ENCODE assay signal across 8 cellular contexts in genomic region chr18:5628512-5629255, GRCh38.
A peak's percentile ranks its signal among the peaks of the same experiment; 100 is the strongest.
DNase-seq lines count a peak whose midpoint lies in the region; ATAC-seq and TF ChIP-seq lines count a peak whose summit lies in the region.

No MANE protein-coding gene starts in this region.

- peaks cover 4% of the 10 kb centered on the region for H3K36me3 Mint-ChIP-seq in Caco-2 (ENCODE audit: insufficient read depth, unreplicated experiment)

- H3K4me3 Mint-ChIP-seq in Caco-2 (ENCODE audit: unreplicated experiment) = peak overlapping the region; percentile 84

- intact Hi-C loops in Caco-2 (cut with micrococcal nuclease; ENCODE audit: unreplicated experiment) = no loop called here
- intact Hi-C loops in posterior cingulate gyrus (cut with DNase I) = no loop called here

- H3K4me1 ChIP-seq in Caco-2 = peaks cover 20% of the 10 kb centered on the region
- peaks cover 13% of the 10 kb centered on the region for H3K4me1 ChIP-seq in adipocyte (ENCODE audit: control insufficient read depth, insufficient read depth, low read length)
- H3K4me1 ChIP-seq in right atrium auricular region = peaks cover 0 to 19% of the 10 kb centered on the region in 2 donors

- DNase-seq in Caco-2 = peak; percentile 54 to 62
- peak; percentile 13 for DNase-seq in HT1080 (ENCODE audit: low read depth)
- DNase-seq in adipocyte (ENCODE audit: low read depth) = peak; percentile 57
- peak; percentile 66 for DNase-seq in right atrium auricular region (ENCODE audit: low spot score)
- peak; percentile 17 to 94 (median 63) for DNase-seq in posterior cingulate gyrus
- no peak for DNase-seq in activated gamma-delta T cell (lab: John Stamatoyannopoulos, UW)

- no peak overlapping the region for H3K27ac Mint-ChIP-seq in Caco-2 (ENCODE audit: unreplicated experiment)

- H3K27ac ChIP-seq in right atrium auricular region = peak overlapping the region; percentile 65 to 72

- CTCF ChIA-PET in Caco-2 (lab: Charles Lee) = interaction anchor here (0.7 kb wide), 1 partner anchor 269 kb away, joined by 5 read pairs; no protein-coding TSS in a partner anchor

- H3K4me1 Mint-ChIP-seq in Caco-2 (ENCODE audit: low read depth, unreplicated experiment) = no peaks in the 10 kb centered on the region

- H3K9me3 ChIP-seq in Caco-2 (no peaks in the 10 kb centered on the region), adipocyte (ENCODE audit: control insufficient read depth, low read length) (no peaks in the 10 kb centered on the region), right atrium auricular region (no peaks in the 10 kb centered on the region)

- H3K9ac ChIP-seq in adipocyte (ENCODE audit: low read length) = peak overlapping the region; percentile 85

- TF ChIP-seq CTCF in Caco-2 (IDR thresholded peaks at IDR 0.05; ENCODE audit: insufficient read depth in 1 of 2, low read depth in 1 of 2, low read length in 1 of 2, severe bottlenecking in 1 of 2, unreplicated experiment in 1 of 2) (no peak), right atrium auricular region (IDR thresholded peaks at IDR 0.05) (no peak)

- POLR2A ChIA-PET in Caco-2 (lab: Charles Lee) = no interaction called here

- H3K27me3 ChIP-seq in Caco-2 (replicated peaks; ENCODE audit: control insufficient read depth, insufficient read depth, low read length) (peaks cover 1% of the 10 kb centered on the region), adipocyte (replicated peaks; ENCODE audit: control insufficient read depth, insufficient read depth, low read length) (no peaks in the 10 kb centered on the region), right atrium auricular region (no peaks in the 10 kb centered on the region)

- H3K4me3 ChIP-seq in Caco-2 (ENCODE audit: low read depth, low read length) (peak overlapping the region; percentile 38), adipocyte (ENCODE audit: low read length) (peak overlapping the region; percentile 88), right atrium auricular region (peak overlapping the region; percentile 51 to 64)

- ATAC-seq in HG02852 (IDR thresholded peaks at IDR 0.05; ENCODE audit: unreplicated experiment) (no peak), HG02884 (IDR thresholded peaks at IDR 0.05; ENCODE audit: unreplicated experiment) (no peak)

- no peaks in the 10 kb centered on the region for H3K9me3 Mint-ChIP-seq in Caco-2 (ENCODE audit: unreplicated experiment)

- BruUV-seq in Caco-2 (replicated peaks; lab: Mats Ljungman, UMichigan) = no TSS peak

- peaks cover 14% of the 10 kb centered on the region for H3K27me3 Mint-ChIP-seq in Caco-2 (ENCODE audit: insufficient read depth, unreplicated experiment)

- H3K36me3 ChIP-seq in Caco-2 (ENCODE audit: control insufficient read depth, insufficient read depth, low read length) = no peaks in the 10 kb centered on the region
- no peaks in the 10 kb centered on the region for H3K36me3 ChIP-seq in adipocyte (ENCODE audit: control insufficient read depth, insufficient read depth, low read length, severe bottlenecking)
- H3K36me3 ChIP-seq in right atrium auricular region = no peaks in the 10 kb centered on the region

Comparison
In these comparisons a context has a peak if more than half of its experiments do, and no peak if none do; other contexts are left out.
1. H3K4me3 ChIP-seq: peak in every context shown above with its lines; median percentile 88 in adipocyte; 58 in right atrium auricular region; 38 in Caco-2.